In genomic region chr5:148849461-148849860, GRCh38 we compare ENCODE assay signal across 12 cellular contexts.
DNase-seq lines count a peak whose midpoint lies in the region; ATAC-seq and FAIRE-seq lines count a peak whose summit lies in the region.
"Had no signal": no experiment of that assay in that cellular context is flagged by ENCODE, and none has a peak within 500 bp of the region (broad histone marks: within the 10 kb centered on the region; RNA-seq: fewer than 3 reads in every experiment).

No MANE protein-coding gene starts in this region.

- H3K27me3 Mint-ChIP-seq in activated naive CD8-positive, alpha-beta T cell treated with anti-CD3 and anti-CD28 coated beads, Interleukin-2, amount 50 U/mL, for 24 hours: no peaks in the 10 kb centered on the region
- no peaks in the 10 kb centered on the region for H3K27me3 Mint-ChIP-seq in stimulated activated naive B cell treated with anti-CD40 and anti-IgM and Interleukin-4, amounts not matched to agents 10 μg/mL and 1 μg/mL and 100 μg/mL, for 72 hours

- peak overlapping the region; percentile 66 for H3K27ac Mint-ChIP-seq in activated naive CD8-positive, alpha-beta T cell treated with anti-CD3 and anti-CD28 coated beads, Interleukin-2, amount 50 U/mL, for 24 hours
- H3K27ac Mint-ChIP-seq in stimulated activated naive B cell treated with anti-CD40 and anti-IgM and Interleukin-4, amounts not matched to agents 10 μg/mL and 1 μg/mL and 100 μg/mL, for 72 hours: no peak overlapping the region
- H3K27ac Mint-ChIP-seq: HFFc6 had no signal

- DNase-seq in activated effector memory CD4-positive, alpha-beta T cell treated with Interleukin-2 at 50 U/mL for 16 hours: peak; percentile 31
- no peak for DNase-seq in activated effector memory CD4-positive, alpha-beta T cell treated with anti-CD3 and anti-CD28 coated beads, Interleukin-2, amount 50 U/mL, for 16 hours
- DNase-seq in MV-4-11 (lab: John Stamatoyannopoulos, UW) (peak; percentile 78), RCC 7860 (ENCODE audit: low spot score) (no peak), islet precursor cell (no peak)
- DNase-seq in activated naive CD8-positive, alpha-beta T cell treated with anti-CD3 and anti-CD28 coated beads, Interleukin-2, amount 50 U/mL, for 24 hours: no peak
- DNase-seq in stimulated activated naive B cell treated with anti-CD40 and anti-IgM and Interleukin-4, amounts not matched to agents 10 μg/mL and 1 μg/mL and 100 μg/mL, for 72 hours: no peak
- DNase-seq: HFFc6, NCI-H1105 treated with DMSO at 0.1 percent for 48 hours, ovary had no signal

- no peak for FAIRE-seq in RCC 7860 (lab: Jason Lieb, UNC)
- FAIRE-seq: TTC549 had no signal

- ATAC-seq in activated naive CD8-positive, alpha-beta T cell treated with anti-CD3 and anti-CD28 coated beads, Interleukin-2, amount 50 U/mL, for 24 hours: peak; percentile 72
- ATAC-seq in stimulated activated naive B cell treated with anti-CD40 and anti-IgM and Interleukin-4, amounts not matched to agents 10 μg/mL and 1 μg/mL and 100 μg/mL, for 72 hours (replicated peaks): peak; percentile 79 to 88
- ATAC-seq in HG02610 (IDR thresholded peaks at IDR 0.05; ENCODE audit: unreplicated experiment): no peak

- no peaks in the 10 kb centered on the region for H3K36me3 Mint-ChIP-seq in activated naive CD8-positive, alpha-beta T cell treated with anti-CD3 and anti-CD28 coated beads, Interleukin-2, amount 50 U/mL, for 24 hours (ENCODE audit: low read depth)
- H3K36me3 Mint-ChIP-seq in stimulated activated naive B cell treated with anti-CD40 and anti-IgM and Interleukin-4, amounts not matched to agents 10 μg/mL and 1 μg/mL and 100 μg/mL, for 72 hours: peaks cover 4% of the 10 kb centered on the region in 2 donors

- H3K4me3 Mint-ChIP-seq in activated naive CD8-positive, alpha-beta T cell treated with anti-CD3 and anti-CD28 coated beads, Interleukin-2, amount 50 U/mL, for 24 hours: peak overlapping the region; percentile 3
- no peak overlapping the region for H3K4me3 Mint-ChIP-seq in stimulated activated naive B cell treated with anti-CD40 and anti-IgM and Interleukin-4, amounts not matched to agents 10 μg/mL and 1 μg/mL and 100 μg/mL, for 72 hours
- H3K4me3 Mint-ChIP-seq: HFFc6 had no signal

- peaks cover 67% of the 10 kb centered on the region for H3K4me1 Mint-ChIP-seq in activated naive CD8-positive, alpha-beta T cell treated with anti-CD3 and anti-CD28 coated beads, Interleukin-2, amount 50 U/mL, for 24 hours
- H3K4me1 Mint-ChIP-seq in stimulated activated naive B cell treated with anti-CD40 and anti-IgM and Interleukin-4, amounts not matched to agents 10 μg/mL and 1 μg/mL and 100 μg/mL, for 72 hours: peaks cover 23 to 37% of the 10 kb centered on the region in 2 donors

- H3K9me3 Mint-ChIP-seq in activated naive CD8-positive, alpha-beta T cell treated with anti-CD3 and anti-CD28 coated beads, Interleukin-2, amount 50 U/mL, for 24 hours: peaks cover 3% of the 10 kb centered on the region
- H3K9me3 Mint-ChIP-seq in stimulated activated naive B cell treated with anti-CD40 and anti-IgM and Interleukin-4, amounts not matched to agents 10 μg/mL and 1 μg/mL and 100 μg/mL, for 72 hours: peaks cover 4 to 5% of the 10 kb centered on the region in 2 donors
- H3K9me3 Mint-ChIP-seq: HFFc6 had no signal

Comparison
In these comparisons a context has a peak if more than half of its experiments do, and no peak if none do; other contexts are left out.
1. DNase-seq: peak in activated effector memory CD4-positive, alpha-beta T cell treated with Interleukin-2 at 50 U/mL for 16 hours (single experiment) and MV-4-11 (single experiment); none in activated effector memory CD4-positive, alpha-beta T cell treated with anti-CD3 and anti-CD28 coated beads, Interleukin-2, amount 50 U/mL, for 16 hours (single experiment), activated naive CD8-positive, alpha-beta T cell treated with anti-CD3 and anti-CD28 coated beads, Interleukin-2, amount 50 U/mL, for 24 hours (single experiment), stimulated activated naive B cell treated with anti-CD40 and anti-IgM and Interleukin-4, amounts not matched to agents 10 μg/mL and 1 μg/mL and 100 μg/mL, for 72 hours (single experiment), RCC 7860 (single experiment) and islet precursor cell (single experiment).